17 cellular contexts compared by ENCODE assay signal in genomic region chr6:70694371-70694770, GRCh38.
"Had no signal": no experiment of that assay in that cellular context is flagged by ENCODE, and none has a peak within 500 bp of the region (broad histone marks: within the 10 kb centered on the region; RNA-seq: fewer than 3 reads in every experiment).

No MANE protein-coding gene starts in this region.

- DNase-seq: KBM-7, MV-4-11, NCI-H1048, NCI-H1105, NCI-H1417, NCI-H1436 treated with DMSO at 0.1 percent for 48 hours, NCI-H1694, NCI-H187 treated with DMSO at 0.1 percent for 48 hours, NCI-H2029 treated with DMSO at 0.1 percent for 48 hours, NCI-H2171 treated with DMSO at 0.1 percent for 48 hours, NCI-H345, NCI-H446 treated with DMSO at 0.1 percent for 48 hours, NCI-H510A treated with DMSO at 0.1 percent for 48 hours, NCI-H526, PC-3, SIG-M5 had no signal

- ATAC-seq: Panc1, PC-3 had no signal
